In genomic region chr7:43589133-43589478, GRCh38 we compare ENCODE assay signal across 17 cellular contexts. TPM values are rescaled to one million over a fixed set of nuclear protein-coding genes. Genes with fewer than 3 reads are reported as not detected.
A peak's percentile ranks its signal among the peaks of the same experiment; 100 is the strongest.
DNase-seq lines count a peak whose midpoint lies in the region; ATAC-seq and TF ChIP-seq lines count a peak whose summit lies in the region.
"Had no signal": no experiment of that assay in that cellular context is flagged by ENCODE, and none has a peak within 500 bp of the region (broad histone marks: within the 10 kb centered on the region; RNA-seq: fewer than 3 reads in every experiment).

No MANE protein-coding gene starts in this region.

- peaks cover 44% of the 10 kb centered on the region for H4K20me1 ChIP-seq in PC-9 (ENCODE audit: insufficient read depth)

- H2AFZ ChIP-seq in PC-9: no peak overlapping the region

- CTCF ChIA-PET in PC-9 (lab: Charles Lee): interaction anchor here (1.4 kb wide), 1 partner anchor 111 kb away, joined by 3 read pairs; no protein-coding TSS in a partner anchor

- H3K4me3 Mint-ChIP-seq in activated T-cell treated with anti-CD3 and anti-CD28 coated beads, Interleukin-2, amount 50 U/mL, for 4 hours: peak overlapping the region; percentile 28
- peak overlapping the region; percentile 32 for H3K4me3 Mint-ChIP-seq in stimulated activated memory B cell treated with anti-CD40 and anti-IgM and Interleukin-4, amounts not matched to agents 10 μg/mL and 1 μg/mL and 100 μg/mL, for 72 hours
- H3K4me3 Mint-ChIP-seq: neural crest cell had no signal

- H3K9me3 Mint-ChIP-seq in activated T-cell treated with anti-CD3 and anti-CD28 coated beads, Interleukin-2, amount 50 U/mL, for 4 hours: no peaks in the 10 kb centered on the region
- no peaks in the 10 kb centered on the region for H3K9me3 Mint-ChIP-seq in stimulated activated memory B cell treated with anti-CD40 and anti-IgM and Interleukin-4, amounts not matched to agents 10 μg/mL and 1 μg/mL and 100 μg/mL, for 72 hours
- H3K9me3 Mint-ChIP-seq: neural crest cell had no signal

- H3K36me3 ChIP-seq in PC-9 (ENCODE audit: low read depth): peaks cover 18% of the 10 kb centered on the region
- H3K36me3 ChIP-seq in effector memory CD4-positive, alpha-beta T cell (ENCODE audit: control insufficient read depth, insufficient read depth, low read length): no peaks in the 10 kb centered on the region
- peaks cover 8% of the 10 kb centered on the region for H3K36me3 ChIP-seq in MG63
- H3K36me3 ChIP-seq: esophagus squamous epithelium, stomach, uterus had no signal

- H3K4me3 ChIP-seq in PC-9: no peak overlapping the region
- H3K4me3 ChIP-seq in effector memory CD4-positive, alpha-beta T cell (ENCODE audit: insufficient read depth, low read depth, low read length, poor library complexity, severe bottlenecking): no peak overlapping the region
- no peak overlapping the region for H3K4me3 ChIP-seq in MG63
- H3K4me3 ChIP-seq: esophagus squamous epithelium, stomach, uterus had no signal

- no peak for DNase-seq in activated T-cell treated with anti-CD3 and anti-CD28 coated beads, Interleukin-2, amount 50 U/mL, for 4 hours
- DNase-seq in activated T-cell treated with anti-CD3 and anti-CD28 coated beads for 4 hours: no peak
- no peak for DNase-seq in PC-9
- no peak for DNase-seq in effector memory CD4-positive, alpha-beta T cell
- no peak for DNase-seq in MG63
- DNase-seq: EL, esophagus squamous epithelium, glutamatergic neuron, mammary epithelial cell, NCI-H146, NCI-H2227 treated with DMSO at 0.1 percent for 48 hours, stomach, uterus had no signal

- TF ChIP-seq CTCF in PC-9 (conservative IDR thresholded peaks at IDR 0.05): no peak

- peaks cover 99% of the 10 kb centered on the region for H3K79me2 ChIP-seq in PC-9 (ENCODE audit: low read depth)

- peaks cover 22% of the 10 kb centered on the region for H3F3A ChIP-seq in PC-9 (ENCODE audit: insufficient read depth, low read depth)

- no peaks in the 10 kb centered on the region for H3K9me3 ChIP-seq in PC-9 (ENCODE audit: insufficient read depth, low read depth)
- no peaks in the 10 kb centered on the region for H3K9me3 ChIP-seq in effector memory CD4-positive, alpha-beta T cell (ENCODE audit: control insufficient read depth, low read length)
- no peaks in the 10 kb centered on the region for H3K9me3 ChIP-seq in MG63
- H3K9me3 ChIP-seq: esophagus squamous epithelium, stomach, uterus had no signal

- no TSS peak for BruUV-seq in PC-9 (replicated peaks; lab: Mats Ljungman, UMichigan)

- 0 out of 2 replicates have a peak overlapping the region, but pooled peaks have one; percentile 89 for H3K4me2 ChIP-seq in PC-9

- no peaks in the 10 kb centered on the region for H3K27me3 ChIP-seq in PC-9 (ENCODE audit: insufficient read depth, low read depth)
- no peaks in the 10 kb centered on the region for H3K27me3 ChIP-seq in effector memory CD4-positive, alpha-beta T cell (replicated peaks; ENCODE audit: control insufficient read depth, insufficient read depth, low read length, poor library complexity, severe bottlenecking)
- no peaks in the 10 kb centered on the region for H3K27me3 ChIP-seq in MG63
- H3K27me3 ChIP-seq: esophagus squamous epithelium, stomach, uterus had no signal

- peak overlapping the region; percentile 97 for H3K27ac Mint-ChIP-seq in stimulated activated memory B cell treated with anti-CD40 and anti-IgM and Interleukin-4, amounts not matched to agents 10 μg/mL and 1 μg/mL and 100 μg/mL, for 72 hours

- H3K27ac ChIP-seq in PC-9: no peak overlapping the region
- peak overlapping the region; percentile 94 for H3K27ac ChIP-seq in effector memory CD4-positive, alpha-beta T cell (ENCODE audit: insufficient read depth, low read length, poor library complexity, severe bottlenecking)
- H3K27ac ChIP-seq: esophagus squamous epithelium, stomach, uterus had no signal

- H3K4me1 ChIP-seq in PC-9 (replicated peaks; ENCODE audit: insufficient read depth): peaks cover 59% of the 10 kb centered on the region
- H3K4me1 ChIP-seq in effector memory CD4-positive, alpha-beta T cell (ENCODE audit: control insufficient read depth, insufficient read depth, low read length, poor library complexity, severe bottlenecking): peaks cover 62% of the 10 kb centered on the region
- H3K4me1 ChIP-seq: uterus had no signal

- H3K4me1 Mint-ChIP-seq in activated T-cell treated with anti-CD3 and anti-CD28 coated beads, Interleukin-2, amount 50 U/mL, for 4 hours (ENCODE audit: low read depth): peaks cover 74% of the 10 kb centered on the region
- H3K4me1 Mint-ChIP-seq in stimulated activated memory B cell treated with anti-CD40 and anti-IgM and Interleukin-4, amounts not matched to agents 10 μg/mL and 1 μg/mL and 100 μg/mL, for 72 hours: peaks cover 79% of the 10 kb centered on the region

- no peak for ATAC-seq in activated T-cell treated with anti-CD3 and anti-CD28 coated beads, Interleukin-2, amount 50 U/mL, for 4 hours
- no peak for ATAC-seq in stimulated activated memory B cell treated with anti-CD40 and anti-IgM and Interleukin-4, amounts not matched to agents 10 μg/mL and 1 μg/mL and 100 μg/mL, for 72 hours
- no peak for ATAC-seq in GM18517 (IDR thresholded peaks at IDR 0.05; ENCODE audit: unreplicated experiment)
- no peak for ATAC-seq in GM21515 (IDR thresholded peaks at IDR 0.05; ENCODE audit: unreplicated experiment)

- no peaks in the 10 kb centered on the region for H3K9me2 ChIP-seq in PC-9 (ENCODE audit: insufficient read depth)

- intact Hi-C loops in PC-9 (cut with micrococcal nuclease; ENCODE audit: unreplicated experiment): no loop called here

- POLR2A ChIA-PET in PC-9 (lab: Charles Lee; ENCODE audit: unreplicated experiment): no interaction called here

- peaks cover 11% of the 10 kb centered on the region for H3K36me3 Mint-ChIP-seq in activated T-cell treated with anti-CD3 and anti-CD28 coated beads, Interleukin-2, amount 50 U/mL, for 4 hours (ENCODE audit: insufficient read depth)
- H3K36me3 Mint-ChIP-seq in stimulated activated memory B cell treated with anti-CD40 and anti-IgM and Interleukin-4, amounts not matched to agents 10 μg/mL and 1 μg/mL and 100 μg/mL, for 72 hours: peaks cover 5% of the 10 kb centered on the region

- H3K27me3 Mint-ChIP-seq in activated T-cell treated with anti-CD3 and anti-CD28 coated beads, Interleukin-2, amount 50 U/mL, for 4 hours (ENCODE audit: low read depth): no peaks in the 10 kb centered on the region
- H3K27me3 Mint-ChIP-seq in stimulated activated memory B cell treated with anti-CD40 and anti-IgM and Interleukin-4, amounts not matched to agents 10 μg/mL and 1 μg/mL and 100 μg/mL, for 72 hours: no peaks in the 10 kb centered on the region

RNA-seq across cellular contexts. Expression of gene STK17A, which starts 6.2 kb away (rescaled TPM):
- total RNA-seq in activated T-cell treated with anti-CD3 and anti-CD28 coated beads, Interleukin-2, amount 50 U/mL, for 4 hours: 10 to 100 TPM; 32.0 to 40.1 (median 33.3) TPM
- 15.8 and 18.8 TPM in 2 replicates for total RNA-seq in PC-9 (2021)
- 74.9 and 111 TPM in 2 replicates for total RNA-seq in MG63 (2014; rRNA removed; shearing (Covaris generic); ENCODE audit: low replicate concordance)
